ENCODE assay signal across 9 cellular contexts in genomic region chr2:63053889-63054725, GRCh38. TPM values are rescaled to one million over a fixed set of nuclear protein-coding genes. Genes with fewer than 3 reads are reported as not detected.
DNase-seq lines count a peak whose midpoint lies in the region; ATAC-seq and TF ChIP-seq lines count a peak whose summit lies in the region.
"Had no signal": no experiment of that assay in that cellular context is flagged by ENCODE, and none has a peak within 500 bp of the region (broad histone marks: within the 10 kb centered on the region; RNA-seq: fewer than 3 reads in every experiment).

No MANE protein-coding gene starts in this region.

- H3K4me2 ChIP-seq in SK-N-SH = no peak overlapping the region
- H3K4me2 ChIP-seq: A549 had no signal

- POLR2A ChIA-PET in SK-N-SH (lab: Yijun Ruan, JAX) = no interaction called here

- no peaks in the 10 kb centered on the region for H3F3A ChIP-seq in SK-N-SH (replicated peaks; ENCODE audit: insufficient read depth)

- H2AFZ ChIP-seq in SK-N-SH (ENCODE audit: low read depth) = no peak overlapping the region

- in situ Hi-C loops in HAP-1 (cut with MboI; ENCODE audit: low sequenced_read_pairs) = no loop called here

- 55% methylated on average over 37 of the region's 51 CpGs for WGBS in SK-N-SH (ENCODE audit: low lambda C conversion rate)

- peaks cover 6 to 30% of the 10 kb centered on the region in 2 experiments; a peak in 2 of 4 replicates for H3K4me1 ChIP-seq in SK-N-SH (ENCODE audit: control insufficient read depth in 1 of 2, insufficient read depth in 2 of 2, low read depth in 1 of 2, low read length in 1 of 2)
- H3K4me1 ChIP-seq in HAP-1 = peaks cover 4% of the 10 kb centered on the region; the same call in 1 of the 2 replicates

- H3K4me3 ChIP-seq in SK-N-SH (ENCODE audit: low read depth in 2 of 2, low read length in 1 of 2) = no peak overlapping the region
- H3K4me3 ChIP-seq in iPS-18c (ENCODE audit: insufficient read depth, low read depth, low read length) = peak overlapping the region; percentile 15; the same call in 1 of the 2 replicates
- H3K4me3 ChIP-seq in HAP-1 = no peak overlapping the region
- H3K4me3 ChIP-seq: A549 had no signal

- TF ChIP-seq CTCF in SK-N-SH (IDR thresholded peaks at IDR 0.05) = peak; percentile 40

- no peaks in the 10 kb centered on the region for H4K20me1 ChIP-seq in SK-N-SH (ENCODE audit: insufficient read depth)

- no peak overlapping the region for H3K27ac Mint-ChIP-seq in activated T-cell treated with anti-CD3 and anti-CD28 coated beads, Interleukin-2, amount 50 U/mL, for 24 hours
- no peak overlapping the region for H3K27ac Mint-ChIP-seq in stimulated activated memory B cell treated with anti-CD40 and anti-IgM and Interleukin-4, amounts not matched to agents 10 μg/mL and 1 μg/mL and 100 μg/mL, for 72 hours

- H3K9me3 ChIP-seq in SK-N-SH = no peaks in the 10 kb centered on the region
- H3K9me3 ChIP-seq in iPS-18c (ENCODE audit: control insufficient read depth, insufficient read depth, low read length) = peaks cover 4% of the 10 kb centered on the region
- H3K9me3 ChIP-seq in HAP-1 = no peaks in the 10 kb centered on the region
- H3K9me3 ChIP-seq: A549 had no signal

- H3K27me3 Mint-ChIP-seq in activated T-cell treated with anti-CD3 and anti-CD28 coated beads, Interleukin-2, amount 50 U/mL, for 24 hours = peaks cover 88% of the 10 kb centered on the region
- H3K27me3 Mint-ChIP-seq in stimulated activated memory B cell treated with anti-CD40 and anti-IgM and Interleukin-4, amounts not matched to agents 10 μg/mL and 1 μg/mL and 100 μg/mL, for 72 hours = peaks cover 94% of the 10 kb centered on the region

- H3K4me1 Mint-ChIP-seq in activated T-cell treated with anti-CD3 and anti-CD28 coated beads, Interleukin-2, amount 50 U/mL, for 24 hours (ENCODE audit: low read depth) = peaks cover 77% of the 10 kb centered on the region
- H3K4me1 Mint-ChIP-seq in stimulated activated memory B cell treated with anti-CD40 and anti-IgM and Interleukin-4, amounts not matched to agents 10 μg/mL and 1 μg/mL and 100 μg/mL, for 72 hours = peaks cover 86% of the 10 kb centered on the region

- DNase-seq in SK-N-SH (peak; percentile 63), HAP-1 (ENCODE audit: low spot score in 2 of 2) (no peak)
- DNase-seq in activated T-cell treated with anti-CD3 and anti-CD28 coated beads, Interleukin-2, amount 50 U/mL, for 24 hours = peak; percentile 50

- H3K4me3 Mint-ChIP-seq in activated T-cell treated with anti-CD3 and anti-CD28 coated beads, Interleukin-2, amount 50 U/mL, for 24 hours = peak overlapping the region; percentile 65
- H3K4me3 Mint-ChIP-seq in stimulated activated memory B cell treated with anti-CD40 and anti-IgM and Interleukin-4, amounts not matched to agents 10 μg/mL and 1 μg/mL and 100 μg/mL, for 72 hours = peak overlapping the region; percentile 45

- no peaks in the 10 kb centered on the region for H3K9me2 ChIP-seq in SK-N-SH

- H3K36me3 Mint-ChIP-seq in activated T-cell treated with anti-CD3 and anti-CD28 coated beads, Interleukin-2, amount 50 U/mL, for 24 hours (ENCODE audit: low read depth) = no peaks in the 10 kb centered on the region
- H3K36me3 Mint-ChIP-seq in stimulated activated memory B cell treated with anti-CD40 and anti-IgM and Interleukin-4, amounts not matched to agents 10 μg/mL and 1 μg/mL and 100 μg/mL, for 72 hours = no peaks in the 10 kb centered on the region

- no peak overlapping the region for H3K9ac ChIP-seq in SK-N-SH

- TF ChIP-seq RAD21 in SK-N-SH (IDR thresholded peaks at IDR 0.05; ENCODE audit: low read length) = no peak

- TF ChIP-seq EP300 in SK-N-SH (IDR thresholded peaks at IDR 0.05; ENCODE audit: borderline replicate concordance in 1 of 2, low read depth in 1 of 2, low read length in 1 of 2) = no peak

- H3K9me3 Mint-ChIP-seq in activated T-cell treated with anti-CD3 and anti-CD28 coated beads, Interleukin-2, amount 50 U/mL, for 24 hours = no peaks in the 10 kb centered on the region
- peaks cover 8% of the 10 kb centered on the region for H3K9me3 Mint-ChIP-seq in stimulated activated memory B cell treated with anti-CD40 and anti-IgM and Interleukin-4, amounts not matched to agents 10 μg/mL and 1 μg/mL and 100 μg/mL, for 72 hours

- no peak overlapping the region for H3K27ac ChIP-seq in SK-N-SH (ENCODE audit: low read depth in 2 of 2, low read length in 1 of 2)
- H3K27ac ChIP-seq: A549 had no signal

- CTCF ChIA-PET in SK-N-SH (lab: Yijun Ruan, JAX) = interaction anchor here (0.9 to 2.1 kb wide), 9 partner anchors 9 to 597 kb away, joined by 3 to 7 read pairs (median 4); no protein-coding TSS in a partner anchor

- H3K27me3 ChIP-seq in SK-N-SH (ENCODE audit: insufficient read depth) (peaks cover 19% of the 10 kb centered on the region), HAP-1 (ENCODE audit: low read depth) (no peaks in the 10 kb centered on the region)

- H3K36me3 ChIP-seq in SK-N-SH (replicated peaks in 1 of 2; ENCODE audit: control insufficient read depth in 1 of 2, insufficient read depth in 2 of 2, low read length in 1 of 2) (no peaks in the 10 kb centered on the region), HAP-1 (replicated peaks) (peaks cover 50% of the 10 kb centered on the region)

- no peaks in the 10 kb centered on the region for H3K79me2 ChIP-seq in SK-N-SH (ENCODE audit: insufficient read depth)

- ATAC-seq in SK-N-SH treated with all-trans-retinoic acid at 6 μM for 48 hours = no peak
- ATAC-seq in stimulated activated memory B cell treated with anti-CD40 and anti-IgM and Interleukin-4, amounts not matched to agents 10 μg/mL and 1 μg/mL and 100 μg/mL, for 72 hours = no peak
- no peak for ATAC-seq in GM19023 (IDR thresholded peaks at IDR 0.05; ENCODE audit: unreplicated experiment)
- no peak for ATAC-seq in HG03097 (IDR thresholded peaks at IDR 0.05; ENCODE audit: low FRiP score, unreplicated experiment)
- ATAC-seq: A549 had no signal

TF ChIP-seq in SK-N-SH, 30 proteins besides CTCF, POLR2A, EP300 and RAD21:
- TF ChIP-seq NRF1 (IDR thresholded peaks at IDR 0.05; ENCODE audit: low read depth, low read length) (no peak), SMC3 (IDR thresholded peaks at IDR 0.05; ENCODE audit: low read depth, low read length) (no peak), USF2 (IDR thresholded peaks at IDR 0.05; ENCODE audit: borderline replicate concordance, low read depth, low read length) (no peak), TEAD4 (IDR thresholded peaks at IDR 0.05; ENCODE audit: borderline replicate concordance, insufficient read depth) (no peak), MAX (IDR thresholded peaks at IDR 0.05; ENCODE audit: low read depth) (no peak)
TF ChIP-seq in SK-N-SH: peak in this region for 0.

TF ChIP-seq in SK-N-SH treated with all-trans-retinoic acid at 6 μM for 48 hours, 23 proteins besides CTCF, POLR2A, EP300 and RAD21:
- TF ChIP-seq OSR1 (CRISPR knock-in tag; IDR thresholded peaks at IDR 0.05) (no peak), CSRNP3 (CRISPR knock-in tag; IDR thresholded peaks at IDR 0.05) (no peak), CREB5 (CRISPR knock-in tag; IDR thresholded peaks at IDR 0.05; ENCODE audit: low read depth) (no peak), ESRRG (CRISPR knock-in tag; IDR thresholded peaks at IDR 0.05) (no peak), ZNF565 (CRISPR knock-in tag; conservative IDR thresholded peaks at IDR 0.05; ENCODE audit: low read depth) (no peak)

RNA-seq across cellular contexts. Expression of gene OTX1, which starts 3.5 kb away (rescaled TPM):
- polyA plus RNA-seq in SK-N-SH (2012; rRNA removed) = 0.15 and 0.20 TPM in 2 replicates
- polyA plus RNA-seq in SK-N-SH (2012; cell fraction: cytosol; rRNA removed) = 0.12 and 0.13 TPM in 2 replicates
- 0.86 and 0.95 TPM in 2 replicates for polyA plus RNA-seq in SK-N-SH (2012; cell fraction: nucleus; rRNA removed)

Comparison
In these comparisons a context has a peak if more than half of its experiments do, and no peak if none do; other contexts are left out.
1. DNase-seq: peak in SK-N-SH (single experiment) and activated T-cell treated with anti-CD3 and anti-CD28 coated beads, Interleukin-2, amount 50 U/mL, for 24 hours (single experiment); none in HAP-1 (0 of 2).